In genomic region chrY:13986373-13986772, GRCh38 we compare ENCODE assay signal across 12 cellular contexts. TPM values are rescaled to one million over a fixed set of nuclear protein-coding genes. Genes with fewer than 3 reads are reported as not detected.
"Had no signal": no experiment of that assay in that cellular context is flagged by ENCODE, and none has a peak within 500 bp of the region (broad histone marks: within the 10 kb centered on the region; RNA-seq: fewer than 3 reads in every experiment).

VCY (minus strand) TSS chrY:13986473; CDS start chrY:13986440, 33 bp downstream.

RNA-seq across cellular contexts. Expression of gene VCY, which starts in this region (rescaled TPM):
- total RNA-seq: OCI-LY7, PC-3, PC-9, Peyer's patch, Right ventricle myocardium inferior, Right ventricle myocardium superior, RPMI7951, SJCRH30, SJSA1, SK-MEL-5, T-cell had no signal
- polyA plus RNA-seq: SK-N-SH had no signal
